ENCODE assay signal across 8 cellular contexts in genomic region chr17:55420776-55421178, GRCh38. TPM values are rescaled to one million over a fixed set of nuclear protein-coding genes. Genes with fewer than 3 reads are reported as not detected.
DNase-seq lines count a peak whose midpoint lies in the region; FAIRE-seq and TF ChIP-seq lines count a peak whose summit lies in the region.

No MANE protein-coding gene starts in this region.

- H3K4me1 ChIP-seq in kidney (ENCODE audit: control insufficient read depth in 1 of 2, insufficient read depth in 1 of 2, low read depth in 1 of 2, low read length in 2 of 2) = peaks cover 0 to 2% of the 10 kb centered on the region in 2 donors

- DNase-seq in HK-2 (ENCODE audit: unreplicated experiment) = peak; percentile 48
- DNase-seq in cardiac fibroblast (ENCODE audit: low read depth in 2 of 2) = peak in 1 of 2 donors; percentile 35
- peak; percentile 83 for DNase-seq in kidney
- DNase-seq in stimulated activated CD4-positive, alpha-beta T cell treated with anti-CD3 and anti-CD28 coated beads, Interleukin-15, amount 100 ng/mL, for 24 hours = peak; percentile 63
- no peak for DNase-seq in NCI-H1105 (lab: John Stamatoyannopoulos, UW)
- DNase-seq in NCI-H446 treated with DMSO at 0.1 percent for 48 hours (lab: John Stamatoyannopoulos, UW) = no peak

- H3K9ac ChIP-seq in kidney (ENCODE audit: low read length in 2 of 2) = peak overlapping the region; percentile 85 to 96

- no peak for FAIRE-seq in kidney (lab: Jason Lieb, UNC)

- no peak for TF ChIP-seq CTCF in C4-2B (conservative IDR thresholded peaks at IDR 0.05)
- TF ChIP-seq CTCF in WI38 (IDR thresholded peaks at IDR 0.05; ENCODE audit: low read depth, low read length) = no peak
- TF ChIP-seq CTCF in cardiac fibroblast (IDR thresholded peaks at IDR 0.05; ENCODE audit: low read depth, low read length) = no peak
- TF ChIP-seq CTCF in kidney (IDR thresholded peaks at IDR 0.05; ENCODE audit: borderline replicate concordance, extremely low read depth, insufficient read depth) = no peak

- H3K36me3 ChIP-seq in kidney (ENCODE audit: control insufficient read depth in 1 of 2, insufficient read depth in 2 of 2, low read length in 2 of 2) = no peaks in the 10 kb centered on the region

- H3K4me3 ChIP-seq in WI38 (ENCODE audit: low read depth, low read length) (peak overlapping the region; percentile 87), cardiac fibroblast (replicated peaks in 1 of 2; ENCODE audit: low read depth in 2 of 2, low read length in 2 of 2) (peak overlapping the region; percentile 70 to 98), kidney (ENCODE audit: low read length in 2 of 2) (peak overlapping the region; percentile 83 to 91)

- H3K27ac ChIP-seq in C4-2B (peak overlapping the region; percentile 76), kidney (ENCODE audit: low read depth in 2 of 2, low read length in 2 of 2) (peak overlapping the region in 1 of 2 donors; percentile 73)

- no peaks in the 10 kb centered on the region for H3K9me3 ChIP-seq in kidney (ENCODE audit: control insufficient read depth in 1 of 2, low read length in 2 of 2)

- intact Hi-C loops in kidney (cut with DNase I) = no loop called here

RNA-seq across cellular contexts. Expression of gene MMD, which starts 0.9 kb away (rescaled TPM):
- 9.9 TPM for total RNA-seq in kidney
- 6.4 TPM for polyA plus RNA-seq in kidney (ENCODE audit: insufficient read depth, low read depth, low replicate concordance)

Comparison
In these comparisons a context has a peak if more than half of its experiments do, and no peak if none do; other contexts are left out.
1. DNase-seq: peak in HK-2 (single experiment), kidney (single experiment) and stimulated activated CD4-positive, alpha-beta T cell treated with anti-CD3 and anti-CD28 coated beads, Interleukin-15, amount 100 ng/mL, for 24 hours (single experiment); none in NCI-H1105 (single experiment) and NCI-H446 treated with DMSO at 0.1 percent for 48 hours (single experiment).
2. Peak in every context shown above with its lines, with median percentiles within 50 percentile points of each other: H3K4me3 ChIP-seq.